In the genomic region with DNA sequence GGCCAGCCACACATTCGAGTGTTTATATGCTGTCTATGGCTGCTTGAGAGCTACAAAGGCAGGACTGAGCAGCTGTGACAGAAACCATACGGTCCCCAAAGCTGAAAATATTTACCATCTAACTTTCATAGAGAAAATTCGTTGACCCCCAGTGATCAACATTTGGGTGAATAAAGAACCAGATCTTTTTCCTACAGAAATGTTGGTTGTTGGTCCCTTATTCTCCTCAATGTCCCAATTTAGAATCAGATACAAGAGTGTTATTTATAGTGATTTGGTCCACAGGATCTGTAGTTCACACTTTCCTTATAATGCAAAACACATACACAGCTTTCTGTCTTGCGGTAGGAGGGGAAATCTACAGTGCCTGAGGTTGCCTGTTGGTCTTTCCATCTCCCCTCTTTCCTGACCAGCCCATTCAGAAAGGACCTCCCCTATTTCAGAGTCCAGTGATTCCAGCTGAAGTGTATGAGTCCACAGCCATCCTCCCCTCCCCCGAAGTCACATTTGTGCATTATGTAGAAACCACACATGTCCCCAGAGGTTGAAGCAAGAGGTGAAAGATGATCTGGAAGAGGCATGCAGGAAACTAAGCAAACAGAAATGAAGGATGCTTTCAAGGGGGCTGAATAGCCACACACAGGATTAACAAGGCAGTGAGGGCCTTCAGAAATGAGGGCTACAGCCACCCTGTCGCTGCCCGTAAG, we compare ENCODE assay signal across 9 cellular contexts.
DNase-seq lines count a peak whose midpoint lies in the region; ATAC-seq and TF ChIP-seq lines count a peak whose summit lies in the region.
"Had no signal": no experiment of that assay in that cellular context is flagged by ENCODE, and none has a peak within 500 bp of the region (broad histone marks: within the 10 kb centered on the region; RNA-seq: fewer than 3 reads in every experiment).

No MANE protein-coding gene starts in this region.

- H3K9me3 Mint-ChIP-seq in type B pancreatic cell = no peaks in the 10 kb centered on the region
- H3K9me3 Mint-ChIP-seq in activated T-cell treated with anti-CD3 and anti-CD28 coated beads, Interleukin-2, amount 50 U/mL, for 72 hours = no peaks in the 10 kb centered on the region

- H3K9ac ChIP-seq in SK-N-SH = no peak overlapping the region
- H3K9ac ChIP-seq in colonic mucosa (ENCODE audit: low read depth in 2 of 2, low read length in 2 of 2) = no peak overlapping the region

- no peak overlapping the region for H2AFZ ChIP-seq in SK-N-SH (ENCODE audit: low read depth)

- 93% methylated on average over 7 of the region's 7 CpGs for WGBS in SK-N-SH (ENCODE audit: low lambda C conversion rate)

- H3K9me2 ChIP-seq in SK-N-SH = no peaks in the 10 kb centered on the region

- H3K4me3 ChIP-seq in SK-N-SH (ENCODE audit: low read depth in 2 of 2, low read length in 1 of 2) (no peak overlapping the region), colonic mucosa (no peak overlapping the region)

- peaks cover 5% of the 10 kb centered on the region for H3K36me3 Mint-ChIP-seq in type B pancreatic cell
- no peaks in the 10 kb centered on the region for H3K36me3 Mint-ChIP-seq in activated T-cell treated with anti-CD3 and anti-CD28 coated beads, Interleukin-2, amount 50 U/mL, for 72 hours (ENCODE audit: insufficient read depth in 2 of 2)
- H3K36me3 Mint-ChIP-seq: activated CD8-positive, alpha-beta memory T cell treated with anti-CD3 and anti-CD28 coated beads, Interleukin-2, amount 10 ng/mL, durations not matched to agents 7 days and 5 days had no signal

- peak overlapping the region; percentile 6 for H3K4me3 Mint-ChIP-seq in type B pancreatic cell
- H3K4me3 Mint-ChIP-seq in activated T-cell treated with anti-CD3 and anti-CD28 coated beads, Interleukin-2, amount 50 U/mL, for 72 hours = no peak overlapping the region
- H3K4me3 Mint-ChIP-seq: activated CD8-positive, alpha-beta memory T cell treated with anti-CD3 and anti-CD28 coated beads, Interleukin-2, amount 10 ng/mL, durations not matched to agents 7 days and 5 days had no signal

- peaks cover 29% of the 10 kb centered on the region for H3F3A ChIP-seq in SK-N-SH (replicated peaks; ENCODE audit: insufficient read depth)

- H3K27ac ChIP-seq in SK-N-SH (ENCODE audit: low read depth in 2 of 2, low read length in 1 of 2) (no peak overlapping the region; a peak in 1 of 4 replicates), colonic mucosa (no peak overlapping the region)

- H3K4me1 Mint-ChIP-seq in type B pancreatic cell (ENCODE audit: unreplicated experiment) = peaks cover 56% of the 10 kb centered on the region
- peaks cover 14% of the 10 kb centered on the region for H3K4me1 Mint-ChIP-seq in activated T-cell treated with anti-CD3 and anti-CD28 coated beads, Interleukin-2, amount 50 U/mL, for 72 hours (ENCODE audit: low read depth)

- CTCF ChIA-PET in SK-N-SH (lab: Yijun Ruan, JAX) = interaction anchor here (1.4 kb wide), 1 partner anchor 50 kb away, joined by 3 read pairs; no protein-coding TSS in a partner anchor

- H3K9me3 ChIP-seq in SK-N-SH (no peaks in the 10 kb centered on the region), colonic mucosa (no peaks in the 10 kb centered on the region)

- H3K36me3 ChIP-seq in SK-N-SH (replicated peaks in 1 of 2; ENCODE audit: control insufficient read depth in 1 of 2, insufficient read depth in 2 of 2, low read length in 1 of 2) (peaks cover 0 to 3% of the 10 kb centered on the region in 2 experiments), colonic mucosa (no peaks in the 10 kb centered on the region)

- peaks cover 32 to 43% of the 10 kb centered on the region in 2 experiments for H3K4me1 ChIP-seq in SK-N-SH (ENCODE audit: control insufficient read depth in 1 of 2, insufficient read depth in 2 of 2, low read depth in 1 of 2, low read length in 1 of 2)
- peaks cover 10% of the 10 kb centered on the region for H3K4me1 ChIP-seq in colonic mucosa

- no peak for DNase-seq in SK-N-SH
- peak; percentile 95 for DNase-seq in LHCN-M2 (ENCODE audit: low read depth)
- peak; percentile 9 for DNase-seq in colonic mucosa
- DNase-seq in type B pancreatic cell (ENCODE audit: extremely low spot score, unreplicated experiment) = no peak
- no peak for DNase-seq in SW 1271 (lab: John Stamatoyannopoulos, UW)
- DNase-seq in activated T-cell treated with anti-CD3 and anti-CD28 coated beads, Interleukin-2, amount 50 U/mL, for 72 hours = no peak
- DNase-seq in T-helper 1 cell = no peak
- DNase-seq: activated CD8-positive, alpha-beta memory T cell treated with anti-CD3 and anti-CD28 coated beads, Interleukin-2, amount 10 ng/mL, durations not matched to agents 7 days and 5 days had no signal

- ATAC-seq in SK-N-SH treated with all-trans-retinoic acid at 6 μM for 48 hours = no peak
- no peak for ATAC-seq in activated T-cell treated with anti-CD3 and anti-CD28 coated beads, Interleukin-2, amount 50 U/mL, for 72 hours (replicated peaks in 1 of 2)
- ATAC-seq: activated CD8-positive, alpha-beta memory T cell treated with anti-CD3 and anti-CD28 coated beads, Interleukin-2, amount 10 ng/mL, durations not matched to agents 7 days and 5 days had no signal

- H3K27me3 ChIP-seq in SK-N-SH (ENCODE audit: insufficient read depth) (no peaks in the 10 kb centered on the region), colonic mucosa (no peaks in the 10 kb centered on the region)

- intact Hi-C loops in colonic mucosa (cut with DNase I) = no loop called here

- H3K79me2 ChIP-seq in SK-N-SH (ENCODE audit: insufficient read depth) = peaks cover 87% of the 10 kb centered on the region

- POLR2A ChIA-PET in SK-N-SH (lab: Yijun Ruan, JAX) = no interaction called here

- no peak for TF ChIP-seq EP300 in SK-N-SH (IDR thresholded peaks at IDR 0.05; ENCODE audit: borderline replicate concordance in 1 of 2, low read depth in 1 of 2, low read length in 1 of 2)

- 0 out of 2 replicates have a peak overlapping the region, but pooled peaks have one; percentile 4 for H3K4me2 ChIP-seq in SK-N-SH

- TF ChIP-seq CTCF in SK-N-SH (IDR thresholded peaks at IDR 0.05) (no peak), colonic mucosa (IDR thresholded peaks at IDR 0.05) (no peak), type B pancreatic cell (conservative IDR thresholded peaks at IDR 0.05) (no peak)

- H3K27ac Mint-ChIP-seq in type B pancreatic cell = peak overlapping the region; percentile 1
- no peak overlapping the region for H3K27ac Mint-ChIP-seq in activated T-cell treated with anti-CD3 and anti-CD28 coated beads, Interleukin-2, amount 50 U/mL, for 72 hours
- H3K27ac Mint-ChIP-seq: activated CD8-positive, alpha-beta memory T cell treated with anti-CD3 and anti-CD28 coated beads, Interleukin-2, amount 10 ng/mL, durations not matched to agents 7 days and 5 days had no signal

- H4K20me1 ChIP-seq in SK-N-SH (ENCODE audit: insufficient read depth) = peaks cover 64% of the 10 kb centered on the region

- no peak for TF ChIP-seq RAD21 in SK-N-SH (IDR thresholded peaks at IDR 0.05; ENCODE audit: low read length)

- no peaks in the 10 kb centered on the region for H3K27me3 Mint-ChIP-seq in type B pancreatic cell
- peaks cover 39% of the 10 kb centered on the region for H3K27me3 Mint-ChIP-seq in activated T-cell treated with anti-CD3 and anti-CD28 coated beads, Interleukin-2, amount 50 U/mL, for 72 hours (ENCODE audit: low read depth)

TF ChIP-seq in SK-N-SH, 30 proteins besides CTCF, POLR2A, EP300 and RAD21 (continues in another document):
- TF ChIP-seq TAF1 (IDR thresholded peaks at IDR 0.05; ENCODE audit: borderline replicate concordance, low read depth, low read length) (no peak), ZBTB33 (IDR thresholded peaks at IDR 0.05; ENCODE audit: borderline replicate concordance, low read depth) (no peak), YY1 (IDR thresholded peaks at IDR 0.05; ENCODE audit: low read depth) (no peak), FOSL2 (IDR thresholded peaks at IDR 0.05; ENCODE audit: borderline replicate concordance, low read depth) (no peak)

TF ChIP-seq in SK-N-SH treated with all-trans-retinoic acid at 6 μM for 48 hours, 23 proteins besides CTCF, POLR2A, EP300 and RAD21:
- TF ChIP-seq ZC3H10 (CRISPR knock-in tag; IDR thresholded peaks at IDR 0.05) = no peak

Comparison
In these comparisons a context has a peak if more than half of its experiments do, and no peak if none do; other contexts are left out.
1. DNase-seq: peak in LHCN-M2 (single experiment) and colonic mucosa (single experiment); none in SK-N-SH (single experiment), type B pancreatic cell (single experiment), SW 1271 (0 of 2), activated T-cell treated with anti-CD3 and anti-CD28 coated beads, Interleukin-2, amount 50 U/mL, for 72 hours (0 of 2) and T-helper 1 cell (0 of 5).